19 cellular contexts compared by ENCODE assay signal in genomic region chr16:23594186-23594585, GRCh38. TPM values are rescaled to one million over a fixed set of nuclear protein-coding genes. Genes with fewer than 3 reads are reported as not detected.
DNase-seq lines count a peak whose midpoint lies in the region; ATAC-seq and TF ChIP-seq lines count a peak whose summit lies in the region.
"Had no signal": no experiment of that assay in that cellular context is flagged by ENCODE, and none has a peak within 500 bp of the region (broad histone marks: within the 10 kb centered on the region; RNA-seq: fewer than 3 reads in every experiment).

No MANE protein-coding gene starts in this region.

- H4K20me1 ChIP-seq in GM23338 (replicated peaks; ENCODE audit: insufficient read depth) = peaks cover 16% of the 10 kb centered on the region

- H4K8ac ChIP-seq in mesenchymal stem cell (ENCODE audit: low read length) = peak overlapping the region; percentile 9

- H2BK120ac ChIP-seq in mesenchymal stem cell (ENCODE audit: low read depth, low read length) = no peak overlapping the region

- no peak for ATAC-seq in activated CD4-positive, alpha-beta T cell treated with anti-CD3 and anti-CD28 coated beads for 36 hours
- ATAC-seq in GM23338 (no peak), GM21390 (IDR thresholded peaks at IDR 0.05; ENCODE audit: unreplicated experiment) (no peak)

- peaks cover 14% of the 10 kb centered on the region for H3K4me1 Mint-ChIP-seq in activated CD4-positive, alpha-beta T cell treated with anti-CD3 and anti-CD28 coated beads, Interleukin-2, amount 10 ng/mL, durations not matched to agents 24 days and 14 days
- peaks cover 36% of the 10 kb centered on the region for H3K4me1 Mint-ChIP-seq in activated CD4-positive, alpha-beta T cell treated with anti-CD3 and anti-CD28 coated beads for 36 hours
- H3K4me1 Mint-ChIP-seq in GM23338 = peaks cover 5% of the 10 kb centered on the region; the same call in 2 of the 3 replicates

- no peaks in the 10 kb centered on the region for H3K9me3 Mint-ChIP-seq in activated CD4-positive, alpha-beta T cell treated with anti-CD3 and anti-CD28 coated beads, Interleukin-2, amount 10 ng/mL, durations not matched to agents 24 days and 14 days
- no peaks in the 10 kb centered on the region for H3K9me3 Mint-ChIP-seq in activated CD4-positive, alpha-beta T cell treated with anti-CD3 and anti-CD28 coated beads for 36 hours (ENCODE audit: low read depth)
- no peaks in the 10 kb centered on the region for H3K9me3 Mint-ChIP-seq in GM23338
- H3K9me3 Mint-ChIP-seq: memory B cell, naive B cell had no signal

- peak overlapping the region; percentile 3 for H3K4me3 Mint-ChIP-seq in activated CD4-positive, alpha-beta T cell treated with anti-CD3 and anti-CD28 coated beads, Interleukin-2, amount 10 ng/mL, durations not matched to agents 24 days and 14 days
- no peak overlapping the region for H3K4me3 Mint-ChIP-seq in activated CD4-positive, alpha-beta T cell treated with anti-CD3 and anti-CD28 coated beads for 36 hours
- H3K4me3 Mint-ChIP-seq in GM23338 = 0 out of 3 replicates have a peak overlapping the region, but pooled peaks have one; percentile 4

- no peak overlapping the region for H2AK5ac ChIP-seq in mesenchymal stem cell (ENCODE audit: low read length, severe bottlenecking)

- H3K36me3 Mint-ChIP-seq in activated CD4-positive, alpha-beta T cell treated with anti-CD3 and anti-CD28 coated beads, Interleukin-2, amount 10 ng/mL, durations not matched to agents 24 days and 14 days (ENCODE audit: low read depth) = peaks cover 35% of the 10 kb centered on the region
- peaks cover 32% of the 10 kb centered on the region for H3K36me3 Mint-ChIP-seq in activated CD4-positive, alpha-beta T cell treated with anti-CD3 and anti-CD28 coated beads for 36 hours (ENCODE audit: low read depth)
- H3K36me3 Mint-ChIP-seq in GM23338 (ENCODE audit: low read depth) = peaks cover 36% of the 10 kb centered on the region

- H3K27me3 Mint-ChIP-seq in activated CD4-positive, alpha-beta T cell treated with anti-CD3 and anti-CD28 coated beads, Interleukin-2, amount 10 ng/mL, durations not matched to agents 24 days and 14 days = no peaks in the 10 kb centered on the region
- H3K27me3 Mint-ChIP-seq in activated CD4-positive, alpha-beta T cell treated with anti-CD3 and anti-CD28 coated beads for 36 hours = no peaks in the 10 kb centered on the region
- peaks cover 7% of the 10 kb centered on the region for H3K27me3 Mint-ChIP-seq in GM23338 (ENCODE audit: insufficient read depth, low read depth, poor library complexity)
- H3K27me3 Mint-ChIP-seq: memory B cell, naive B cell had no signal

- H3K9me3 ChIP-seq in adipocyte (ENCODE audit: control insufficient read depth, low read length) = no peaks in the 10 kb centered on the region
- no peaks in the 10 kb centered on the region for H3K9me3 ChIP-seq in mesenchymal stem cell (ENCODE audit: control insufficient read depth, low read length)
- H3K9me3 ChIP-seq in Peyer's patch = no peaks in the 10 kb centered on the region
- H3K9me3 ChIP-seq: BE2C, colonic mucosa had no signal

- H3F3A ChIP-seq in GM23338 (replicated peaks; ENCODE audit: low read depth) = peaks cover 12% of the 10 kb centered on the region

- TF ChIP-seq POLR2A in Peyer's patch (IDR thresholded peaks at IDR 0.05) = no peak

- H4K91ac ChIP-seq in mesenchymal stem cell (ENCODE audit: low read length) = no peak overlapping the region

- TF ChIP-seq CTCF in GM23338 (conservative IDR thresholded peaks at IDR 0.05; ENCODE audit: low read depth in 2 of 2) = no peak
- no peak for TF ChIP-seq CTCF in Peyer's patch (IDR thresholded peaks at IDR 0.05)

- peaks cover 69% of the 10 kb centered on the region for H3K79me2 ChIP-seq in GM23338 (replicated peaks; ENCODE audit: insufficient read depth)

- no peak overlapping the region for H3K14ac ChIP-seq in mesenchymal stem cell (ENCODE audit: low read length in 2 of 2)

- H3K4ac ChIP-seq in mesenchymal stem cell (ENCODE audit: low read depth in 1 of 2, low read length in 2 of 2) = no peak overlapping the region

- H3K4me2 ChIP-seq in GM23338 = no peak overlapping the region
- H3K4me2 ChIP-seq in mesenchymal stem cell (ENCODE audit: low read length, poor library complexity, severe bottlenecking) = no peak overlapping the region

- intact Hi-C loops in activated CD4-positive, alpha-beta T cell treated with anti-CD3 and anti-CD28 coated beads, Interleukin-2, amount 10 ng/mL, durations not matched to agents 24 days and 14 days (cut with micrococcal nuclease) = no loop called here
- intact Hi-C loops in activated CD4-positive, alpha-beta T cell treated with anti-CD3 and anti-CD28 coated beads for 36 hours (cut with DNase I, micrococcal nuclease) = no loop called here

- H2AFZ ChIP-seq in GM23338 (no peak overlapping the region), mesenchymal stem cell (ENCODE audit: low read depth, low read length) (no peak overlapping the region)

- no peak overlapping the region for H2BK12ac ChIP-seq in mesenchymal stem cell (ENCODE audit: low read length in 2 of 2)

- H3K27me3 ChIP-seq in GM23338 (ENCODE audit: insufficient read depth) (no peaks in the 10 kb centered on the region), adipocyte (replicated peaks; ENCODE audit: control insufficient read depth, insufficient read depth, low read length) (no peaks in the 10 kb centered on the region), mesenchymal stem cell (ENCODE audit: control insufficient read depth in 1 of 2, insufficient read depth in 1 of 2, low read length in 2 of 2) (no peaks in the 10 kb centered on the region), Peyer's patch (no peaks in the 10 kb centered on the region)
- H3K27me3 ChIP-seq: BE2C, colonic mucosa had no signal

- in situ Hi-C loops in ACHN (cut with HindIII; ENCODE audit: low pct_ligation_motif_present, low pct_unique_long_range_greater_than_20kb, low sequenced_read_pairs) = no loop called here

- no peak overlapping the region for H3K23ac ChIP-seq in mesenchymal stem cell (ENCODE audit: low read length in 2 of 2)

- H3K27ac Mint-ChIP-seq in activated CD4-positive, alpha-beta T cell treated with anti-CD3 and anti-CD28 coated beads, Interleukin-2, amount 10 ng/mL, durations not matched to agents 24 days and 14 days = no peak overlapping the region
- H3K27ac Mint-ChIP-seq in activated CD4-positive, alpha-beta T cell treated with anti-CD3 and anti-CD28 coated beads for 36 hours = no peak overlapping the region
- no peak overlapping the region for H3K27ac Mint-ChIP-seq in GM23338
- H3K27ac Mint-ChIP-seq: memory B cell had no signal

- H3K4me3 ChIP-seq in GM23338 = 0 out of 2 replicates have a peak overlapping the region, but pooled peaks have one; percentile 28
- H3K4me3 ChIP-seq in adipocyte (ENCODE audit: low read length) = peak overlapping the region; percentile 100
- H3K4me3 ChIP-seq in mesenchymal stem cell (ENCODE audit: insufficient read depth in 1 of 2, low read depth in 1 of 2, low read length in 2 of 2) = no peak overlapping the region
- H3K4me3 ChIP-seq in Peyer's patch = no peak overlapping the region

- no peak overlapping the region for H3K18ac ChIP-seq in mesenchymal stem cell (ENCODE audit: low read depth in 1 of 2, low read length in 2 of 2)

- H3K36me3 ChIP-seq in GM23338 (ENCODE audit: insufficient read depth) = peaks cover 14% of the 10 kb centered on the region
- H3K36me3 ChIP-seq in adipocyte (ENCODE audit: control insufficient read depth, insufficient read depth, low read length, severe bottlenecking) = peaks cover 42% of the 10 kb centered on the region
- H3K36me3 ChIP-seq in mesenchymal stem cell (ENCODE audit: control insufficient read depth in 1 of 2, insufficient read depth in 2 of 2, low read depth in 1 of 2, low read length in 2 of 2) = peaks cover 31 to 43% of the 10 kb centered on the region in 2 experiments
- H3K36me3 ChIP-seq in Peyer's patch = peaks cover 0 to 40% (median 0%) of the 10 kb centered on the region in 3 donors

- H3K4me1 ChIP-seq in GM23338 (ENCODE audit: insufficient read depth) (peaks cover 18% of the 10 kb centered on the region), adipocyte (ENCODE audit: control insufficient read depth, insufficient read depth, low read length) (peaks cover 12% of the 10 kb centered on the region), mesenchymal stem cell (ENCODE audit: control insufficient read depth, insufficient read depth, low read depth, low read length) (peaks cover 7% of the 10 kb centered on the region), Peyer's patch (peaks cover 0 to 11% (median 6%) of the 10 kb centered on the region in 4 donors)
- H3K4me1 ChIP-seq: BE2C had no signal

- H3K9me2 ChIP-seq in GM23338 (ENCODE audit: insufficient read depth) = no peaks in the 10 kb centered on the region

- POLR2A ChIA-PET in activated CD4-positive, alpha-beta T cell treated with anti-CD3 and anti-CD28 coated beads for 36 hours (lab: Charles Lee) = no interaction called here

- 99% methylated on average over 12 of the region's 12 CpGs for WGBS in mesenchymal stem cell

- DNase-seq in activated CD4-positive, alpha-beta T cell treated with anti-CD3 and anti-CD28 coated beads, Interleukin-2, amount 10 ng/mL, durations not matched to agents 24 days and 14 days = no peak
- DNase-seq in activated CD4-positive, alpha-beta T cell treated with anti-CD3 and anti-CD28 coated beads for 36 hours = no peak
- DNase-seq in GM23338 (ENCODE audit: low spot score) = no peak
- no peak for DNase-seq in adipocyte (ENCODE audit: low read depth)
- no peak for DNase-seq in mesenchymal stem cell
- no peak for DNase-seq in Peyer's patch
- DNase-seq in ACHN = no peak
- DNase-seq: 8988T; activated naive CD4-positive, alpha-beta T cell treated with Interleukin-2 at 50 U/mL for 16 hours; BE2C; colonic mucosa; head of caudate nucleus; IMR-90; naive B cell; NCI-H774; small intestine; stimulated activated CD4-positive, alpha-beta T cell treated with anti-CD3 and anti-CD28 coated beads, Interleukin-4, amount 100 ng/mL, for 1 hour had no signal

- H3K27ac ChIP-seq in GM23338 (ENCODE audit: low read depth) (no peak overlapping the region), mesenchymal stem cell (ENCODE audit: low read length, poor library complexity, severe bottlenecking) (no peak overlapping the region), Peyer's patch (no peak overlapping the region)
- H3K27ac ChIP-seq: colonic mucosa had no signal

- H2BK5ac ChIP-seq in mesenchymal stem cell (ENCODE audit: low read depth, low read length, poor library complexity, severe bottlenecking) = no peak overlapping the region

- H3K79me1 ChIP-seq in mesenchymal stem cell (replicated peaks; ENCODE audit: low read length, poor library complexity, severe bottlenecking) = peaks cover 7% of the 10 kb centered on the region

- H3K9ac ChIP-seq in adipocyte (ENCODE audit: low read length) = no peak overlapping the region
- no peak overlapping the region for H3K9ac ChIP-seq in mesenchymal stem cell (ENCODE audit: low read length)

- no peak overlapping the region for H2BK15ac ChIP-seq in mesenchymal stem cell (ENCODE audit: low read depth, poor library complexity, severe bottlenecking)

- CTCF ChIA-PET in activated CD4-positive, alpha-beta T cell treated with anti-CD3 and anti-CD28 coated beads for 36 hours (lab: Charles Lee) = no interaction called here

RNA-seq across cellular contexts. Expression of gene NDUFAB1, which starts 1.9 kb away (rescaled TPM):
- 161 and 163 TPM in 2 replicates for total RNA-seq in activated CD4-positive, alpha-beta T cell treated with anti-CD3 and anti-CD28 coated beads, Interleukin-2, amount 10 ng/mL, durations not matched to agents 24 days and 14 days
- total RNA-seq in activated CD4-positive, alpha-beta T cell treated with anti-CD3 and anti-CD28 coated beads for 36 hours = 100 to 1,000 TPM in 1 of 2 experiments, 10 to 100 TPM in 1; 81.5 to 158 TPM
- total RNA-seq in GM23338 (2014; rRNA removed; shearing (Covaris generic)) = 136 and 164 TPM in 2 replicates
- polyA plus RNA-seq in GM23338 (2016; fragmentation: Nextera tagmentation; extraction: Ambion mirVana) = 449 and 477 TPM in 2 replicates
- polyA plus RNA-seq in mesenchymal stem cell (2013, experiment 1 of 2) = 158 TPM
- 175 TPM for polyA plus RNA-seq in mesenchymal stem cell (2013, experiment 2 of 2)
- total RNA-seq in Peyer's patch = 100 to 1,000 TPM in 1 of 4 donors, 10 to 100 TPM in 3; 49.4 to 115 (median 92.8) TPM

RNA-seq across cellular contexts. Expression of gene UBFD1, which starts 36.7 kb away (rescaled TPM):
- total RNA-seq in activated CD4-positive, alpha-beta T cell treated with anti-CD3 and anti-CD28 coated beads, Interleukin-2, amount 10 ng/mL, durations not matched to agents 24 days and 14 days = 62.0 and 70.6 TPM in 2 replicates
- 10 to 100 TPM; 56.8 to 57.2 TPM for total RNA-seq in activated CD4-positive, alpha-beta T cell treated with anti-CD3 and anti-CD28 coated beads for 36 hours
- total RNA-seq in GM23338 (2014; rRNA removed; shearing (Covaris generic)) = 201 and 249 TPM in 2 replicates
- 27.7 and 28.5 TPM in 2 replicates for polyA plus RNA-seq in GM23338 (2016; fragmentation: Nextera tagmentation; extraction: Ambion mirVana)
- polyA plus RNA-seq in mesenchymal stem cell (2013, experiment 1 of 2) = 28.8 TPM
- polyA plus RNA-seq in mesenchymal stem cell (2013, experiment 2 of 2) = 30.8 TPM
- total RNA-seq in Peyer's patch = 10 to 100 TPM; 19.4 to 90.8 (median 37.9) TPM

RNA-seq across cellular contexts. Expression of gene EARS2, which starts 37.0 kb away (rescaled TPM):
- 29.7 and 31.4 TPM in 2 replicates for total RNA-seq in activated CD4-positive, alpha-beta T cell treated with anti-CD3 and anti-CD28 coated beads, Interleukin-2, amount 10 ng/mL, durations not matched to agents 24 days and 14 days
- 10 to 100 TPM; 26.6 to 31.9 TPM for total RNA-seq in activated CD4-positive, alpha-beta T cell treated with anti-CD3 and anti-CD28 coated beads for 36 hours
- total RNA-seq in GM23338 (2014; rRNA removed; shearing (Covaris generic)) = 58.3 and 89.1 TPM in 2 replicates
- 22.6 and 22.8 TPM in 2 replicates for polyA plus RNA-seq in GM23338 (2016; fragmentation: Nextera tagmentation; extraction: Ambion mirVana)
- polyA plus RNA-seq in mesenchymal stem cell (2013, experiment 1 of 2) = 9.8 TPM
- 9.5 TPM for polyA plus RNA-seq in mesenchymal stem cell (2013, experiment 2 of 2)
- 10 to 100 TPM; 13.8 to 37.4 (median 28.0) TPM for total RNA-seq in Peyer's patch

RNA-seq across cellular contexts. Expression of gene PALB2, which starts 46.9 kb away (rescaled TPM):
- total RNA-seq in activated CD4-positive, alpha-beta T cell treated with anti-CD3 and anti-CD28 coated beads, Interleukin-2, amount 10 ng/mL, durations not matched to agents 24 days and 14 days = 31.2 and 35.7 TPM in 2 replicates
- 10 to 100 TPM; 23.1 to 23.5 TPM for total RNA-seq in activated CD4-positive, alpha-beta T cell treated with anti-CD3 and anti-CD28 coated beads for 36 hours
- total RNA-seq in GM23338 (2014; rRNA removed; shearing (Covaris generic)) = 30.8 and 34.0 TPM in 2 replicates
- polyA plus RNA-seq in GM23338 (2016; fragmentation: Nextera tagmentation; extraction: Ambion mirVana) = 24.2 and 32.0 TPM in 2 replicates
- polyA plus RNA-seq in mesenchymal stem cell (2013, experiment 1 of 2) = 13.8 TPM
- 14.4 TPM for polyA plus RNA-seq in mesenchymal stem cell (2013, experiment 2 of 2)
- total RNA-seq in Peyer's patch = 10 to 100 TPM; 15.6 to 27.8 (median 19.3) TPM

RNA-seq across cellular contexts. Expression of gene DCTN5, which starts 47.1 kb away (rescaled TPM):
- 98.3 and 99.4 TPM in 2 replicates for total RNA-seq in activated CD4-positive, alpha-beta T cell treated with anti-CD3 and anti-CD28 coated beads, Interleukin-2, amount 10 ng/mL, durations not matched to agents 24 days and 14 days
- total RNA-seq in activated CD4-positive, alpha-beta T cell treated with anti-CD3 and anti-CD28 coated beads for 36 hours = 10 to 100 TPM; 47.1 to 55.8 TPM
- 31.6 and 69.6 TPM in 2 replicates for total RNA-seq in GM23338 (2014; rRNA removed; shearing (Covaris generic))
- polyA plus RNA-seq in GM23338 (2016; fragmentation: Nextera tagmentation; extraction: Ambion mirVana) = 11.2 and 11.5 TPM in 2 replicates
- polyA plus RNA-seq in mesenchymal stem cell (2013, experiment 1 of 2) = 51.0 TPM
- polyA plus RNA-seq in mesenchymal stem cell (2013, experiment 2 of 2) = 49.7 TPM
- 10 to 100 TPM; 14.9 to 58.0 (median 39.2) TPM for total RNA-seq in Peyer's patch

Comparison
In these comparisons a context has a peak if more than half of its experiments do, and no peak if none do; other contexts are left out.
1. H3K4me3 ChIP-seq: peak in GM23338 (single experiment) and adipocyte (single experiment); none in mesenchymal stem cell (0 of 2) and Peyer's patch (0 of 4).